In genomic region chr2:18156421-18156820, GRCh38 we compare ENCODE assay signal across 24 cellular contexts.
"Had no signal": no experiment of that assay in that cellular context is flagged by ENCODE, and none has a peak within 500 bp of the region (broad histone marks: within the 10 kb centered on the region; RNA-seq: fewer than 3 reads in every experiment).

No MANE protein-coding gene starts in this region.

- DNase-seq: natural killer cell; occipital lobe; ovary; posterior cingulate gyrus; psoas muscle; right cardiac atrium; right lobe of liver; sigmoid colon; small intestine; stimulated activated CD4-positive, alpha-beta T cell treated with anti-CD3 and anti-CD28 coated beads, Interleukin-15, amount 100 ng/mL, for 24 hours; stimulated activated CD4-positive, alpha-beta T cell treated with anti-CD3 and anti-CD28 coated beads, Interleukin-2, amount 100 ng/mL, for 24 hours; stimulated activated CD4-positive, alpha-beta T cell treated with anti-CD3 and anti-CD28 coated beads, Interleukin-2, amount 100 ng/mL, for 48 hours; stimulated activated CD4-positive, alpha-beta T cell treated with anti-CD3 and anti-CD28 coated beads, Interleukin-4, amount 100 ng/mL, for 24 hours; stimulated activated naive B cell treated with anti-CD40 and anti-IgM and Interleukin-4, amounts not matched to agents 10 μg/mL and 1 μg/mL and 100 μg/mL, for 72 hours; stimulated activated naive CD4-positive, alpha-beta T cell treated with Interleukin-2 at 50 U/mL for 16 hours; stomach; thyroid gland; trophoblast cell; upper lobe of left lung had no signal

- H3K27ac ChIP-seq: neutrophil, ovary, parathyroid adenoma, psoas muscle, right lobe of liver, sigmoid colon, stomach, thoracic aorta, thyroid gland, tibial nerve, upper lobe of left lung, vagina had no signal

- H3K27me3 ChIP-seq: neutrophil, ovary, right lobe of liver, sigmoid colon, stomach, thyroid gland, tibial nerve, upper lobe of left lung, vagina had no signal

- H3K9me3 ChIP-seq: neutrophil, ovary, psoas muscle, right lobe of liver, sigmoid colon, stomach, thoracic aorta, thyroid gland, tibial nerve, upper lobe of left lung, vagina had no signal

- H3K4me1 ChIP-seq: parathyroid adenoma, right lobe of liver, sigmoid colon, tibial nerve, upper lobe of left lung, vagina had no signal

- H3K36me3 ChIP-seq: neutrophil, ovary, right lobe of liver, sigmoid colon, stomach, thoracic aorta, thyroid gland, tibial nerve, upper lobe of left lung, vagina had no signal

- H3K4me3 ChIP-seq: ovary, psoas muscle, right lobe of liver, sigmoid colon, stomach, thoracic aorta, thyroid gland, tibial nerve, upper lobe of left lung, vagina had no signal
